24 cellular contexts compared by ENCODE assay signal in the genomic region with DNA sequence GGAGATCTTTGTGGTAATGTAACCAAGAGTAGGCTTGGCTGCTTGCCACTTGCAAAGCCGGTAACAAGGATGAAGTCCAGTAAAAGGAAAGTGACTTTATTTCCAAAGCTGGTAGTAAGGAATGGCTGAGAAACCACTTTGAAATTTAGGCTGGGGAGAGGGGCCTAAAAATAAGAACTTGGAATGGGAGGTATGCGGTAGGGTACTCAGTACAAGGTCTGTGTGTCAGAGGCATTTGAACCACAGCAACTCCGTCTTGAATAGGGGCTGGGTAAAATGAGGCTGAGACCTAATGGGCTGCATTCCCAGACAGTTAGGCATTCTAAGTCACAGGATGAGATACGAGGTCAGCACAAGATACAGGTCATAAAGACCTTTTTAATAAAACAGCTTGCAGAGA.
"Had no signal": no experiment of that assay in that cellular context is flagged by ENCODE, and none has a peak within 500 bp of the region (broad histone marks: within the 10 kb centered on the region; RNA-seq: fewer than 3 reads in every experiment).

No MANE protein-coding gene starts in this region.

- H3K9me3 Mint-ChIP-seq: effector memory CD8-positive, alpha-beta T cell had no signal

- H3K36me3 Mint-ChIP-seq: immature natural killer cell; naive thymus-derived CD4-positive, alpha-beta T cell had no signal

- H3K4me1 Mint-ChIP-seq: activated T-helper 17 cell treated with anti-CD3 and anti-CD28 coated beads, Interleukin-2, amount 50 U/mL, for 72 hours; immature natural killer cell; naive thymus-derived CD4-positive, alpha-beta T cell had no signal

- H3K4me3 Mint-ChIP-seq: activated T-helper 17 cell treated with anti-CD3 and anti-CD28 coated beads, Interleukin-2, amount 50 U/mL, for 72 hours; effector memory CD8-positive, alpha-beta T cell; immature natural killer cell; naive thymus-derived CD4-positive, alpha-beta T cell had no signal

- H3K4me3 ChIP-seq: heart left ventricle, lower lobe of right lung, pancreas, transverse colon had no signal

- H3K27me3 ChIP-seq: foreskin keratinocyte, heart left ventricle, pancreas had no signal

- H3K27ac ChIP-seq: foreskin keratinocyte, heart left ventricle, lower lobe of right lung, pancreas, transverse colon had no signal

- DNase-seq: activated CD4-positive, alpha-beta T cell treated with anti-CD3 and anti-CD28 coated beads for 1 hour; activated CD4-positive, alpha-beta T cell treated with anti-CD3 and anti-CD28 coated beads, Interleukin-2, amount 50 U/mL, for 4 hours; activated naive CD4-positive, alpha-beta T cell treated with Interleukin-2 at 50 U/mL for 16 hours; activated T-cell treated with anti-CD3 and anti-CD28 coated beads for 4 hours; anterior cingulate cortex; dermis blood vessel endothelial cell; effector memory CD8-positive, alpha-beta T cell; foreskin keratinocyte; heart left ventricle; immature natural killer cell; left colon; lower lobe of right lung; midbrain; naive thymus-derived CD4-positive, alpha-beta T cell; pancreas; stimulated activated CD4-positive, alpha-beta T cell treated with anti-CD3 and anti-CD28 coated beads, Interleukin-15, amount 100 ng/mL, for 24 hours; stimulated activated CD4-positive, alpha-beta T cell treated with anti-CD3 and anti-CD28 coated beads, Interleukin-4, amount 100 ng/mL, for 1 hour; stimulated activated naive CD4-positive, alpha-beta T cell treated with Interleukin-2 at 50 U/mL for 16 hours; substantia nigra; T-helper 1 cell; T1000; transverse colon had no signal

- H3K36me3 ChIP-seq: heart left ventricle, lower lobe of right lung, pancreas, transverse colon had no signal

- H3K9me3 ChIP-seq: heart left ventricle, lower lobe of right lung, pancreas, transverse colon had no signal

- H3K4me1 ChIP-seq: foreskin keratinocyte, heart left ventricle, lower lobe of right lung, pancreas, transverse colon had no signal

- ATAC-seq: activated T-helper 17 cell treated with anti-CD3 and anti-CD28 coated beads, Interleukin-2, amount 50 U/mL, for 72 hours; effector memory CD8-positive, alpha-beta T cell; foreskin keratinocyte; heart left ventricle; left colon; lower lobe of right lung; naive thymus-derived CD4-positive, alpha-beta T cell; pancreas had no signal

- H3K27ac Mint-ChIP-seq: activated T-helper 17 cell treated with anti-CD3 and anti-CD28 coated beads, Interleukin-2, amount 50 U/mL, for 72 hours; effector memory CD8-positive, alpha-beta T cell; immature natural killer cell; naive thymus-derived CD4-positive, alpha-beta T cell had no signal

- FAIRE-seq: bronchial epithelial cell, pancreas had no signal
